Comparison of ENCODE assay signal across 16 cellular contexts in the genomic region with DNA sequence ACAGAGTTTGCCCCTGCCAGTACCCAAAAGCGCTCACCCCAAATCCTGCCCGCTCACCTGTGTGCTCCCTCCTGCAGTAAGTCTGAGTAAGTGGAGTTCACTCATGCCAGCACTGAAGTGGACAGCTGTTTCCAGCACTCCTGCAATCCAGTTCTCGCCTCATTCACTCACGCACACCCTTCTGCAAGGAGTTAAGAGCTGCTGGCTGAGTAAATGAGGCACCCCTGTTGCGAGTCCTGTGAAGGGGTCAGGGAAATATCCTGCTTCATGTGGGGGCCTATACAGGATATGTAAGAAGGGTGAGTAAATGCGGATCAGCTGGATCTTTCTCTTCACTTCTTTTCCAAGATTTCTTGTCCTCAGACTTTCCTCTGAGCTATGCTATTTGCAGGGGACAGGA. TPM values are rescaled to one million over a fixed set of nuclear protein-coding genes. Genes with fewer than 3 reads are reported as not detected.
A peak's percentile ranks its signal among the peaks of the same experiment; 100 is the strongest.
DNase-seq lines count a peak whose midpoint lies in the region; ATAC-seq and TF ChIP-seq lines count a peak whose summit lies in the region.
"Had no signal": no experiment of that assay in that cellular context is flagged by ENCODE, and none has a peak within 500 bp of the region (broad histone marks: within the 10 kb centered on the region; RNA-seq: fewer than 3 reads in every experiment).

No MANE protein-coding gene starts in this region.

- no peak overlapping the region for H3K4me3 ChIP-seq in choroid plexus epithelial cell (ENCODE audit: low read depth, low read length)
- H3K4me3 ChIP-seq: A549 had no signal

- peak; percentile 21 for ATAC-seq in stimulated activated effector memory CD8-positive, alpha-beta T cell treated with anti-CD3 and anti-CD28 coated beads, Interleukin-12 subunit alpha, Interleukin-12 subunit beta, amount 100 ng/mL, for 72 hours
- no peak for ATAC-seq in HG02571 (IDR thresholded peaks at IDR 0.05; ENCODE audit: unreplicated experiment)
- no peak for ATAC-seq in activated CD8-positive, alpha-beta memory T cell treated with anti-CD3 and anti-CD28 coated beads, Interleukin-2, amount 10 ng/mL, durations not matched to agents 7 days and 5 days
- ATAC-seq: A549, HepG2 had no signal

- no peaks in the 10 kb centered on the region for H3K36me3 Mint-ChIP-seq in stimulated activated effector memory CD8-positive, alpha-beta T cell treated with anti-CD3 and anti-CD28 coated beads, Interleukin-12 subunit alpha, Interleukin-12 subunit beta, amount 100 ng/mL, for 72 hours
- H3K36me3 Mint-ChIP-seq in activated CD8-positive, alpha-beta memory T cell treated with anti-CD3 and anti-CD28 coated beads, Interleukin-2, amount 10 ng/mL, durations not matched to agents 7 days and 5 days, result no peaks in the 10 kb centered on the region
- H3K36me3 Mint-ChIP-seq: IgD-negative memory B cell had no signal

- H3K27me3 Mint-ChIP-seq in activated CD8-positive, alpha-beta memory T cell treated with anti-CD3 and anti-CD28 coated beads, Interleukin-2, amount 10 ng/mL, durations not matched to agents 7 days and 5 days, result no peaks in the 10 kb centered on the region
- H3K27me3 Mint-ChIP-seq: CD4-positive, alpha-beta T cell had no signal

- H3K4me3 Mint-ChIP-seq in stimulated activated effector memory CD8-positive, alpha-beta T cell treated with anti-CD3 and anti-CD28 coated beads, Interleukin-12 subunit alpha, Interleukin-12 subunit beta, amount 100 ng/mL, for 72 hours, result no peak overlapping the region
- no peak overlapping the region for H3K4me3 Mint-ChIP-seq in activated CD8-positive, alpha-beta memory T cell treated with anti-CD3 and anti-CD28 coated beads, Interleukin-2, amount 10 ng/mL, durations not matched to agents 7 days and 5 days
- H3K4me3 Mint-ChIP-seq: CD4-positive, alpha-beta T cell; IgD-negative memory B cell had no signal

- TF ChIP-seq CTCF in choroid plexus epithelial cell (conservative IDR thresholded peaks at IDR 0.05; ENCODE audit: low read depth, low read length), result no peak

- no peaks in the 10 kb centered on the region for H3K4me1 Mint-ChIP-seq in stimulated activated effector memory CD8-positive, alpha-beta T cell treated with anti-CD3 and anti-CD28 coated beads, Interleukin-12 subunit alpha, Interleukin-12 subunit beta, amount 100 ng/mL, for 72 hours
- no peaks in the 10 kb centered on the region for H3K4me1 Mint-ChIP-seq in activated CD8-positive, alpha-beta memory T cell treated with anti-CD3 and anti-CD28 coated beads, Interleukin-2, amount 10 ng/mL, durations not matched to agents 7 days and 5 days

- H3K27ac Mint-ChIP-seq in stimulated activated effector memory CD8-positive, alpha-beta T cell treated with anti-CD3 and anti-CD28 coated beads, Interleukin-12 subunit alpha, Interleukin-12 subunit beta, amount 100 ng/mL, for 72 hours, result no peak overlapping the region
- no peak overlapping the region for H3K27ac Mint-ChIP-seq in activated CD8-positive, alpha-beta memory T cell treated with anti-CD3 and anti-CD28 coated beads, Interleukin-2, amount 10 ng/mL, durations not matched to agents 7 days and 5 days
- H3K27ac Mint-ChIP-seq: CD4-positive, alpha-beta T cell; IgD-negative memory B cell had no signal

- DNase-seq in DMS53 (lab: John Stamatoyannopoulos, UW), result peak; percentile 47
- DNase-seq in DMS53 treated with DMSO at 0.1 percent for 48 hours (lab: John Stamatoyannopoulos, UW; ENCODE audit: unreplicated experiment), result no peak
- DNase-seq in NCI-H510A treated with DMSO at 0.1 percent for 48 hours (lab: John Stamatoyannopoulos, UW), result peak; percentile 73
- DNase-seq in choroid plexus epithelial cell (ENCODE audit: low read depth), result peak; percentile 66
- DNase-seq in stimulated activated effector memory CD8-positive, alpha-beta T cell treated with anti-CD3 and anti-CD28 coated beads, Interleukin-12 subunit alpha, Interleukin-12 subunit beta, amount 100 ng/mL, for 72 hours (ENCODE audit: low spot score in 2 of 2), result no peak
- no peak for DNase-seq in SHP77 (lab: John Stamatoyannopoulos, UW)
- no peak for DNase-seq in activated CD8-positive, alpha-beta memory T cell treated with anti-CD3 and anti-CD28 coated beads, Interleukin-2, amount 10 ng/mL, durations not matched to agents 7 days and 5 days
- DNase-seq: AML-193; Caco-2; CD4-positive, alpha-beta T cell; DMS79 treated with DMSO at 0.1 percent for 48 hours; GF-D8 had no signal

- H3K9me3 Mint-ChIP-seq in stimulated activated effector memory CD8-positive, alpha-beta T cell treated with anti-CD3 and anti-CD28 coated beads, Interleukin-12 subunit alpha, Interleukin-12 subunit beta, amount 100 ng/mL, for 72 hours, result no peaks in the 10 kb centered on the region
- no peaks in the 10 kb centered on the region for H3K9me3 Mint-ChIP-seq in activated CD8-positive, alpha-beta memory T cell treated with anti-CD3 and anti-CD28 coated beads, Interleukin-2, amount 10 ng/mL, durations not matched to agents 7 days and 5 days (ENCODE audit: low read depth)
- H3K9me3 Mint-ChIP-seq: CD4-positive, alpha-beta T cell had no signal

- CTCF ChIA-PET in activated CD8-positive, alpha-beta memory T cell treated with anti-CD3 and anti-CD28 coated beads, Interleukin-2, amount 10 ng/mL, durations not matched to agents 7 days and 5 days (lab: Charles Lee), result no interaction called here

RNA-seq across cellular contexts. Expression of gene CXCL8, which starts 23.5 kb away (rescaled TPM):
- under 1 TPM; 0.18 to 0.80 TPM for total RNA-seq in activated CD8-positive, alpha-beta memory T cell treated with anti-CD3 and anti-CD28 coated beads, Interleukin-2, amount 10 ng/mL, durations not matched to agents 7 days and 5 days

Comparison
In these comparisons a context has a peak if more than half of its experiments do, and no peak if none do; other contexts are left out.
1. DNase-seq: peak in DMS53 (single experiment), NCI-H510A treated with DMSO at 0.1 percent for 48 hours (single experiment) and choroid plexus epithelial cell (single experiment); none in DMS53 treated with DMSO at 0.1 percent for 48 hours (single experiment), stimulated activated effector memory CD8-positive, alpha-beta T cell treated with anti-CD3 and anti-CD28 coated beads, Interleukin-12 subunit alpha, Interleukin-12 subunit beta, amount 100 ng/mL, for 72 hours (0 of 2), SHP77 (0 of 2) and activated CD8-positive, alpha-beta memory T cell treated with anti-CD3 and anti-CD28 coated beads, Interleukin-2, amount 10 ng/mL, durations not matched to agents 7 days and 5 days (single experiment).